In the genomic region with DNA sequence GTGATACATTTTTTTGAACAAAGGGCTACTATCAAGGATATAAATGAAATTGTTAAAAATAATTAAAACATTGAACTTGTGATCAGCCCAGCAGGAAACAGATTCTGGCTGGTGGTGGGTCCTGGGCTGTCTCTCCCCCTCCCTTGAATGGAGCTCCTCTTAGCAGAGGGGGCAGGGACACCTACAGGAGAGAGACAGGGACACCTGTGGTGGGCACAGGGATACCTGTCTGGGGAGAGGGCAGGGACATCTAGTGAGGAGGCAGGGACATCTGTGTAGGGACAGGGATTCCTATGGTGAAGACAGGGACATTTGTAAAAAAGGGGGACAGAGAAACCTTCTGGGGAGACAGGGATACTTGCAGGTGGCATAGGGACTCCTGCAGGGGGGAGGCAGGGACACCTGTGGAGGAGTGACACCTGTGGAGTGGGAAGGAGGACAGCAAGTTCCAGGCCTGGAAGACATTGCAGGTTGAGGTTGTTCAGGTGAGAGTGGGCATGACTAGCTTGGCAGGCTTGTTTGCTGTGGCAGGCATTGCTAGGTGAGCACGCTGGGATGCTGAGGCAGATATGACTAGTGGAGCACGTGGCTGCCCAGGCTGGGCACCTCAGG, we compare ENCODE assay signal across 33 cellular contexts.
"Had no signal": no experiment of that assay in that cellular context is flagged by ENCODE, and none has a peak within 500 bp of the region (broad histone marks: within the 10 kb centered on the region; RNA-seq: fewer than 3 reads in every experiment).

No MANE protein-coding gene starts in this region.

- H3K4me1 Mint-ChIP-seq: activated B cell treated with CpG ODN at 0.5 μM for 24 hours; activated T-helper 17 cell treated with anti-CD3 and anti-CD28 coated beads, Interleukin-2, amount 50 U/mL, for 72 hours; T-helper 17 cell had no signal

- H3K27me3 ChIP-seq: brain microvascular endothelial cell, colonic mucosa, foreskin keratinocyte, gastrocnemius medialis, heart left ventricle had no signal

- H3K27ac ChIP-seq: brain microvascular endothelial cell, colonic mucosa, foreskin keratinocyte, gastrocnemius medialis, heart left ventricle, WERI-Rb-1 had no signal

- H3K36me3 ChIP-seq: brain microvascular endothelial cell, colonic mucosa, gastrocnemius medialis, heart left ventricle, WERI-Rb-1 had no signal

- FAIRE-seq: astrocyte, endometrium, endothelial cell of umbilical vein had no signal

- H3K27ac Mint-ChIP-seq: activated B cell treated with CpG ODN at 0.5 μM for 24 hours; activated CD8-positive, alpha-beta T cell treated with anti-CD3 and anti-CD28 coated beads for 36 hours; activated naive CD8-positive, alpha-beta T cell; activated T-helper 17 cell treated with anti-CD3 and anti-CD28 coated beads, Interleukin-2, amount 50 U/mL, for 72 hours; T-helper 17 cell; T-helper 2 cell treated with Interferon-gamma antibody and Interleukin-4, amounts not matched to agents 5 μg/mL and 100 μg/mL, for 36 hours had no signal

- H3K36me3 Mint-ChIP-seq: activated naive CD8-positive, alpha-beta T cell had no signal

- H3K4me1 ChIP-seq: colonic mucosa, foreskin keratinocyte, gastrocnemius medialis, heart left ventricle had no signal

- ATAC-seq: activated CD4-positive, CD25-positive, alpha-beta regulatory T cell treated with anti-CD3 and anti-CD28 coated beads, Interleukin-2, amount 50 U/mL, for 24 hours; activated CD8-positive, alpha-beta T cell treated with anti-CD3 and anti-CD28 coated beads for 36 hours; activated T-cell treated with anti-CD3 and anti-CD28 coated beads, Interleukin-2, amount 50 U/mL, for 4 hours; activated T-helper 17 cell treated with anti-CD3 and anti-CD28 coated beads, Interleukin-2, amount 50 U/mL, for 72 hours; esophagus mucosa; foreskin keratinocyte; gastrocnemius medialis; heart left ventricle; T-helper 17 cell had no signal

- H3K4me3 Mint-ChIP-seq: activated B cell treated with CpG ODN at 0.5 μM for 24 hours; activated CD8-positive, alpha-beta T cell treated with anti-CD3 and anti-CD28 coated beads for 36 hours; activated naive CD8-positive, alpha-beta T cell; activated T-cell treated with anti-CD3 and anti-CD28 coated beads, Interleukin-2, amount 50 U/mL, for 4 hours; activated T-helper 17 cell treated with anti-CD3 and anti-CD28 coated beads, Interleukin-2, amount 50 U/mL, for 72 hours; T-helper 17 cell; T-helper 2 cell treated with Interferon-gamma antibody and Interleukin-4, amounts not matched to agents 5 μg/mL and 100 μg/mL, for 36 hours had no signal

- DNase-seq: activated B cell treated with CpG ODN at 0.5 μM for 24 hours; activated CD4-positive, alpha-beta T cell treated with anti-CD3 and anti-CD28 coated beads for 48 hours; activated CD4-positive, alpha-beta T cell treated with anti-CD3 and anti-CD28 coated beads, Interleukin-2, amount 50 U/mL, for 1 hour; activated CD4-positive, alpha-beta T cell treated with anti-CD3 and anti-CD28 coated beads, Interleukin-2, amount 50 U/mL, for 48 hours; activated CD8-positive, alpha-beta memory T cell treated with anti-CD3 and anti-CD28 coated beads for 24 hours; activated CD8-positive, alpha-beta T cell treated with anti-CD3 and anti-CD28 coated beads for 36 hours; activated effector memory CD4-positive, alpha-beta T cell treated with Interleukin-2 at 50 U/mL for 16 hours; activated gamma-delta T cell treated with Interleukin-2 at 50 U/mL for 16 hours; activated naive CD4-positive, alpha-beta T cell treated with anti-CD3 and anti-CD28 coated beads, Interleukin-2, amount 50 U/mL, for 16 hours; activated naive CD4-positive, alpha-beta T cell treated with Interleukin-2 at 50 U/mL for 16 hours; activated T-cell treated with anti-CD3 and anti-CD28 coated beads, Interleukin-2, amount 50 U/mL, for 4 hours; amniotic stem cell; anterior cingulate cortex; brain microvascular endothelial cell; caudate nucleus; colonic mucosa; effector CD8-positive, alpha-beta T cell; foreskin keratinocyte; gastrocnemius medialis; glutamatergic neuron; heart left ventricle; T-helper 1 cell; T-helper 17 cell; T1000; WERI-Rb-1 had no signal

- H3K9me3 ChIP-seq: colonic mucosa had no signal

- H3K4me3 ChIP-seq: colonic mucosa, gastrocnemius medialis, heart left ventricle had no signal

- H3K27me3 Mint-ChIP-seq: activated B cell treated with CpG ODN at 0.5 μM for 24 hours; activated CD8-positive, alpha-beta T cell treated with anti-CD3 and anti-CD28 coated beads for 36 hours; activated naive CD8-positive, alpha-beta T cell; activated T-helper 17 cell treated with anti-CD3 and anti-CD28 coated beads, Interleukin-2, amount 50 U/mL, for 72 hours; T-helper 17 cell had no signal
